In the genomic region with DNA sequence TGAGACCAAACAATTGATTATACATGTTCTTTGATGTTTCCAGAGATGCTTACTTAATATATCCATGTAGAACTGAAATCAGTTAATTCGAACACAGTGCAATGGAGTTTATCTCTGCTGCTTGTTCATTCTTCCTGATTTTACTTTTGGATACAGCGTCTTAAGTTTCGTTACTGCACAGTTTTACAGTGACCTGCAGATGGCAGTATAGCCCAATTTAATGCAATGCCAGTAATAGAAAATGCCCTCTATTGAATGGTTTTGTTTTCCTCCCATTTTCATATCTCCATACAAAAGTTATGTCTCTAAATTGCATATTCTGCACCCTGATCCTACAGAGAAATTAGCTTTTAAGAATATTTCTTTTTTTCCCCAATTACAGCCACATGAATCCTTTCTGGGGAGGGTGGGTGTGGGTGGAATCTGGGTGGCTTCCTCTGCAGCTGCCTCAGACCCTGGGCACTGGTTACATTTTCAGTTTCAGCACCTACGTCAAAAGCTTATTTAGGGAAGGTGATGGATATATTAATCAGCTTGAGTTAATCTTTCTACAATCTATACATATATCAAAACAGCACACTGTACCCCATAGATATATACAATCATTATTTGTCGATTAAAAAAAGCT, we compare ENCODE assay signal across 8 cellular contexts.
DNase-seq lines count a peak whose midpoint lies in the region; ATAC-seq, FAIRE-seq and TF ChIP-seq lines count a peak whose summit lies in the region.

No MANE protein-coding gene starts in this region.

- no peak overlapping the region for H4K8ac ChIP-seq in H1 (ENCODE audit: extremely low read depth, insufficient read depth, low read length)

- H3K27me3 Mint-ChIP-seq in naive B cell, result peaks cover 14 to 20% (median 16%) of the 10 kb centered on the region in 3 donors

- no peaks in the 10 kb centered on the region for H4K20me1 ChIP-seq in H1 (replicated peaks in 1 of 2; ENCODE audit: control insufficient read depth in 1 of 2, insufficient read depth in 2 of 2, low read length in 2 of 2)

- H3K4me1 ChIP-seq in H1 (replicated peaks in 1 of 4; ENCODE audit: control insufficient read depth in 3 of 4, insufficient read depth in 4 of 4, low read length in 3 of 4), result no peaks in the 10 kb centered on the region

- H3K23ac ChIP-seq in H1 (ENCODE audit: insufficient read length), result no peak overlapping the region

- H2BK120ac ChIP-seq in H1 (replicated peaks; ENCODE audit: low read depth, low read length), result no peak overlapping the region

- H4K5ac ChIP-seq in H1 (ENCODE audit: insufficient read length, low read depth, low read length), result no peak overlapping the region

- no peaks in the 10 kb centered on the region for H3K79me1 ChIP-seq in H1 (ENCODE audit: low read depth, low read length)

- FAIRE-seq in TTC549 (lab: Jason Lieb, UNC) (peak; percentile 87), H1 (lab: Jason Lieb, UNC) (peak; percentile 74)

- H4K91ac ChIP-seq in H1 (replicated peaks; ENCODE audit: insufficient read length, low read length), result no peak overlapping the region

- H3K4me1 Mint-ChIP-seq in naive B cell, result peaks cover 0 to 2% (median 0%) of the 10 kb centered on the region in 3 donors

- H3K4me3 Mint-ChIP-seq in naive B cell, result peak overlapping the region in 4 of 8 donors; percentile 43 to 61 (median 48)

- H2BK15ac ChIP-seq in H1 (ENCODE audit: low read length), result no peak overlapping the region

- no peak overlapping the region for H2BK5ac ChIP-seq in H1 (ENCODE audit: low read depth, low read length)

- H3K18ac ChIP-seq in H1 (ENCODE audit: extremely low read depth, low read length), result no peak overlapping the region

- H3K79me2 ChIP-seq in H1 (ENCODE audit: control insufficient read depth in 1 of 2, insufficient read depth in 2 of 2, low read length in 2 of 2), result no peaks in the 10 kb centered on the region

- peak; percentile 79 to 81 for TF ChIP-seq RAD21 in H1 (IDR thresholded peaks at IDR 0.05 in 1 of 2, conservative IDR thresholded peaks at IDR 0.05 in 1 of 2; ENCODE audit: low read depth in 2 of 2, low read length in 2 of 2)

- no peak overlapping the region for H2BK20ac ChIP-seq in H1 (ENCODE audit: low read length)

- H3K23me2 ChIP-seq in H1 (ENCODE audit: low read depth, low read length), result no peaks in the 10 kb centered on the region

- no peak for TF ChIP-seq POLR2A in H1 (IDR thresholded peaks at IDR 0.05; ENCODE audit: control extremely low read depth in 1 of 2, low read depth in 2 of 2, low read length in 2 of 2)

- H3K4ac ChIP-seq in H1 (replicated peaks; ENCODE audit: insufficient read length, low read depth, low read length), result no peak overlapping the region

- POLR2A ChIA-PET in H1 (lab: Charles Lee; ENCODE audit: partially characterized antibody), result no interaction called here

- no peak overlapping the region for H3K4me3 ChIP-seq in H1 (ENCODE audit: extremely low read depth in 1 of 4, insufficient read depth in 2 of 4, low read depth in 3 of 4, low read length in 4 of 4)

- H3K9me3 ChIP-seq in H1 (ENCODE audit: insufficient read depth in 2 of 2, low read depth in 1 of 2, low read length in 1 of 2), result peaks cover 0 to 7% of the 10 kb centered on the region in 2 experiments; a peak in 2 of 4 replicates

- H3K27me3 ChIP-seq in H1 (replicated peaks in 1 of 4; ENCODE audit: control insufficient read depth in 3 of 4, extremely low read depth in 1 of 4, insufficient read depth in 3 of 4, low read length in 3 of 4), result no peaks in the 10 kb centered on the region

- CTCF ChIA-PET in H1 (lab: Charles Lee; ENCODE audit: partially characterized antibody), result interaction anchor here (0.6 to 4.3 kb wide), 51 partner anchors 9 to 1195 kb away, joined by 3 to 89 read pairs (median 6); a partner anchor contains a TSS

- WGBS in H1 (ENCODE audit: extremely low coverage in 1 of 2, insufficient coverage in 1 of 2, insufficient read length in 1 of 2, insufficient replicate concordance in 2 of 2, low coverage in 1 of 2, low lambda C conversion rate in 2 of 2, missing lambda C conversion rate in 1 of 2), 2 experiments, result 41% methylated on average over 5 of the region's 5 CpGs; no CpG with 5 or more reads in 1 of the 2 experiments

- ATAC-seq in GM21717 (IDR thresholded peaks at IDR 0.05; ENCODE audit: unreplicated experiment) (peak; percentile 64), naive B cell (ENCODE audit: low read depth in 2 of 2) (peak; percentile 61 to 76)

- peak in 2 of 3 experiments; percentile 52 to 71; a peak in 2 of 4 replicates for TF ChIP-seq CTCF in H1 (IDR thresholded peaks at IDR 0.05; ENCODE audit: control extremely low read depth in 1 of 3, insufficient read depth in 1 of 3, low read depth in 1 of 3, low read length in 3 of 3)

- no peak overlapping the region for H3K9ac ChIP-seq in H1 (replicated peaks in 1 of 4; ENCODE audit: extremely low read depth in 1 of 4, low read depth in 3 of 4, low read length in 3 of 4)

- no peak overlapping the region for H3K56ac ChIP-seq in H1 (replicated peaks; ENCODE audit: insufficient read length, low read depth, low read length)

- no peak overlapping the region for H2BK12ac ChIP-seq in H1 (ENCODE audit: low read depth, low read length)

- H2AFZ ChIP-seq in H1 (ENCODE audit: low read length), result no peak overlapping the region

- no peak overlapping the region for H3K14ac ChIP-seq in H1 (ENCODE audit: insufficient read length)

- no peaks in the 10 kb centered on the region for H3K36me3 ChIP-seq in H1 (ENCODE audit: control insufficient read depth in 2 of 4, insufficient read depth in 4 of 4, low read length in 3 of 4)

- no peaks in the 10 kb centered on the region for H3K36me3 Mint-ChIP-seq in naive B cell

- DNase-seq in activated CD8-positive, alpha-beta memory T cell treated with anti-CD3 and anti-CD28 coated beads for 4 hours (ENCODE audit: low read depth in 2 of 2), result peak; percentile 10 to 26
- no peak for DNase-seq in activated CD8-positive, alpha-beta memory T cell treated with anti-CD3 and anti-CD28 coated beads, Interleukin-2, amount 50 U/mL, for 48 hours
- DNase-seq in NAMALWA (ENCODE audit: low spot score) (peak; percentile 84), H1 (ENCODE audit: low read depth in 1 of 2, low spot score in 2 of 2) (no peak), naive B cell (peak; percentile 46), UCSD-AML1 (lab: John Stamatoyannopoulos, UW; ENCODE audit: unreplicated experiment) (no peak)

- no peak for TF ChIP-seq EP300 in H1 (IDR thresholded peaks at IDR 0.05; ENCODE audit: borderline replicate concordance in 1 of 2, low read depth in 2 of 2, low read length in 2 of 2)

- no peak overlapping the region for H3K27ac ChIP-seq in H1 (ENCODE audit: low read depth, low read length)

- H3K9me3 Mint-ChIP-seq in naive B cell, result peaks cover 0 to 3% (median 0%) of the 10 kb centered on the region in 7 donors

- H3K27ac Mint-ChIP-seq in naive B cell, result no peak overlapping the region

- no peak overlapping the region for H2AK5ac ChIP-seq in H1 (ENCODE audit: low read depth, low read length)

- H3K4me2 ChIP-seq in H1 (ENCODE audit: insufficient read depth in 1 of 2, low read depth in 2 of 2, low read length in 2 of 2), result no peak overlapping the region

TF ChIP-seq in H1, 55 proteins besides CTCF, POLR2A, EP300 and RAD21:
- TF ChIP-seq CHD2 (IDR thresholded peaks at IDR 0.05; ENCODE audit: low read length) (no peak), SP1 (IDR thresholded peaks at IDR 0.05; ENCODE audit: low read depth, low read length) (no peak), NANOG (IDR thresholded peaks at IDR 0.05; ENCODE audit: insufficient read depth, low read depth, low read length, poor library complexity, severe bottlenecking) (no peak), CBX8 (IDR thresholded peaks at IDR 0.05; ENCODE audit: borderline replicate concordance, low read depth, low read length) (no peak), BCL11A (IDR thresholded peaks at IDR 0.05; ENCODE audit: low read depth in 2 of 2, low read length in 2 of 2) (no peak), CEBPB (IDR thresholded peaks at IDR 0.05; ENCODE audit: low read depth, low read length) (no peak), TAF1 (IDR thresholded peaks at IDR 0.05; ENCODE audit: low read depth, low read length) (no peak), SAP30 (IDR thresholded peaks at IDR 0.05; ENCODE audit: insufficient read depth, insufficient replicate concordance, low read length) (no peak), FOSL1 (IDR thresholded peaks at IDR 0.05; ENCODE audit: insufficient read depth, low read depth, low read length) (no peak), POLR2AphosphoS5 (IDR thresholded peaks at IDR 0.05; ENCODE audit: low read depth, low read length) (no peak), BACH1 (IDR thresholded peaks at IDR 0.05; ENCODE audit: low read length) (no peak), SUZ12 (IDR thresholded peaks at IDR 0.05; ENCODE audit: low read length) (no peak), CHD1 (IDR thresholded peaks at IDR 0.05; ENCODE audit: low read depth, low read length) (no peak), KDM1A (IDR thresholded peaks at IDR 0.05; ENCODE audit: borderline replicate concordance, low read length) (no peak), JUN (IDR thresholded peaks at IDR 0.05; ENCODE audit: low read depth, low read length) (no peak)
- TF ChIP-seq, protein P1, sequence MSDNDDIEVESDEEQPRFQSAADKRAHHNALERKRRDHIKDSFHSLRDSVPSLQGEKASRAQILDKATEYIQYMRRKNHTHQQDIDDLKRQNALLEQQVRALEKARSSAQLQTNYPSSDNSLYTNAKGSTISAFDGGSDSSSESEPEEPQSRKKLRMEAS (IDR thresholded peaks at IDR 0.05), result no peak

Comparison
In these comparisons a context has a peak if more than half of its experiments do, and no peak if none do; other contexts are left out.
1. DNase-seq: peak in activated CD8-positive, alpha-beta memory T cell treated with anti-CD3 and anti-CD28 coated beads for 4 hours (2 of 2), NAMALWA (single experiment) and naive B cell (single experiment); none in activated CD8-positive, alpha-beta memory T cell treated with anti-CD3 and anti-CD28 coated beads, Interleukin-2, amount 50 U/mL, for 48 hours (single experiment), H1 (0 of 2) and UCSD-AML1 (single experiment).